9 cellular contexts compared by ENCODE assay signal in the genomic region with DNA sequence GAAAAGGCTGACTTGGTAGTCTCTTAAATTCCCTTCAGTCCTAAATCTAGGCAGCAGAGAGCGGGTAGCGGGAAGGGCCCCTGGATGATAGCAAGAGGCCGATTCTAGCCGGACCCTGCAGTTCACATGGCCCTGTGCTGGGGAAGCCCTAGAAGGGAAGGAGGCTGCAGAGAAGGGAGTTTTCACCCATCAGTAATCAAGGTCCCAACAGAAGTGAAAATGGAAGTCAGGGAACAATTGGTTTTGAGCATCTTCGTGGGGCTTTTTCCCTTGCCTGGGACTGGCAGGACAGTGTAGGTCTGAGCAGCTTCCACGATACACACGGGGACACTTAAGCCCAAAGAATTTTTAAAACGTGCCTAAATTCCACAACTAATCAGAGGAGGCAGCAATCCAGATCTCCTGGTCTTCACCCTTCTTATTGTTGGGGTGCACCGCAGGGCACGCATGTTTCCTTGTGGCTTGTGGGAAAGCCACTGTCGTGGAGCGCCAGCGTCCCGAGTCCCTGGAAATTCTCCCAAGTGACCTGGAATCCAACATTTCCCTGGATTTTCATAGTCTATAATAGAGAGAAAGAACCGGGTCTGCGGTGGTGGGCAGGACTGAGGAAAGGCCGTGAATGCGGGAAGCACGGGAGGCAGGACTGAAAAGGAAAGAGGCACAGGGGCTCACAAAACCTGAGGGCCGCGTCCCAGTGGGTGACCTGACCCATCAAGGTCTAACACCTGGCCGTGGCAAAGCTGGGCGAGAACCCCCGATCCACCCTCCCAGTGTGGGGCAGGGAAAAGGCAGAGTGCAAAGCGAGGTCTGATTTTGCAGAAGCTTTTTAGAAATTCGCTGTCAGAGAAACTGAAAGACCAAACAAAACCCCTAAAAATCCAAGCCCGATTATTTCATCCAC. TPM values are rescaled to one million over a fixed set of nuclear protein-coding genes. Genes with fewer than 3 reads are reported as not detected.
DNase-seq lines count a peak whose midpoint lies in the region; ATAC-seq and TF ChIP-seq lines count a peak whose summit lies in the region.
"Had no signal": no experiment of that assay in that cellular context is flagged by ENCODE, and none has a peak within 500 bp of the region (broad histone marks: within the 10 kb centered on the region; RNA-seq: fewer than 3 reads in every experiment).

No MANE protein-coding gene starts in this region.

- peaks cover 4% of the 10 kb centered on the region for H3K27me3 ChIP-seq in CD4-positive, alpha-beta memory T cell (ENCODE audit: insufficient read depth, low read length)
- H3K27me3 ChIP-seq in ectodermal cell (ENCODE audit: control insufficient read depth, insufficient read depth, low read length, poor library complexity, severe bottlenecking), result peaks cover 74% of the 10 kb centered on the region
- peaks cover 32% of the 10 kb centered on the region for H3K27me3 ChIP-seq in neural cell (ENCODE audit: insufficient read depth, low read depth, low read length)

- BruUV-seq in OCI-LY7 (replicated peaks; lab: Mats Ljungman, UMichigan), result no TSS peak

- H3K36me3 Mint-ChIP-seq in CD4-positive, alpha-beta memory T cell, result peaks cover 0 to 6% of the 10 kb centered on the region in 2 donors

- H3K27ac ChIP-seq in CD4-positive, alpha-beta memory T cell (ENCODE audit: low read depth, low read length), result no peak overlapping the region
- no peak overlapping the region for H3K27ac ChIP-seq in OCI-LY7 (ENCODE audit: low read depth, low read length, poor library complexity, severe bottlenecking)
- no peak overlapping the region for H3K27ac ChIP-seq in ectodermal cell (ENCODE audit: insufficient read depth, low read depth, low read length, poor library complexity, severe bottlenecking)
- H3K27ac ChIP-seq in neural cell (ENCODE audit: low read length), result no peak overlapping the region
- H3K27ac ChIP-seq: neutrophil had no signal

- peak overlapping the region; percentile 17 to 52 for H3K4me3 ChIP-seq in CD4-positive, alpha-beta memory T cell (ENCODE audit: low read length in 2 of 2)
- H3K4me3 ChIP-seq in OCI-LY7 (ENCODE audit: low read depth, low read length, poor library complexity, severe bottlenecking), result peak overlapping the region; percentile 71
- peak overlapping the region; percentile 42 for H3K4me3 ChIP-seq in ectodermal cell (ENCODE audit: insufficient read depth, low read depth, low read length)
- peak overlapping the region; percentile 65 for H3K4me3 ChIP-seq in neural cell (ENCODE audit: low read length)

- peaks cover 12% of the 10 kb centered on the region for H3K4me1 ChIP-seq in CD4-positive, alpha-beta memory T cell (ENCODE audit: insufficient read depth, low read length)
- H3K4me1 ChIP-seq in OCI-LY7 (ENCODE audit: insufficient read depth, low read length, poor library complexity, severe bottlenecking) (peaks cover 14% of the 10 kb centered on the region), ectodermal cell (ENCODE audit: control insufficient read depth, insufficient read depth, low read length) (peaks cover 20% of the 10 kb centered on the region)

- DNase-seq in CD4-positive, alpha-beta memory T cell, result peak in 1 of 5 donors; percentile 8
- no peak for DNase-seq in OCI-LY7 (ENCODE audit: low spot score)

- H4K20me1 ChIP-seq in OCI-LY7 (ENCODE audit: insufficient read depth, low read length), result no peaks in the 10 kb centered on the region
- H4K20me1 ChIP-seq in neural cell (ENCODE audit: insufficient read depth), result no peaks in the 10 kb centered on the region

- TF ChIP-seq EP300 in neural cell (conservative IDR thresholded peaks at IDR 0.05; ENCODE audit: poor library complexity, severe bottlenecking), result no peak

- TF ChIP-seq CTCF in OCI-LY7 (conservative IDR thresholded peaks at IDR 0.05; ENCODE audit: low read length) (no peak), neural cell (IDR thresholded peaks at IDR 0.05; ENCODE audit: poor library complexity, severe bottlenecking) (no peak)

- WGBS in ectodermal cell, 2 experiments, result 18 to 19% methylated on average over 26 to 27 of the region's 27 CpGs

- no peaks in the 10 kb centered on the region for H3K9me3 ChIP-seq in CD4-positive, alpha-beta memory T cell (ENCODE audit: control insufficient read depth in 1 of 2, low read length in 2 of 2)
- H3K9me3 ChIP-seq in OCI-LY7 (ENCODE audit: low read length) (no peaks in the 10 kb centered on the region), ectodermal cell (ENCODE audit: control insufficient read depth, low read length) (no peaks in the 10 kb centered on the region), neural cell (ENCODE audit: low read length) (no peaks in the 10 kb centered on the region)
- H3K9me3 ChIP-seq: neutrophil had no signal

- POLR2A ChIA-PET in CD4-positive, alpha-beta memory T cell (lab: Charles Lee; ENCODE audit: partially characterized antibody), result no interaction called here
- POLR2A ChIA-PET in OCI-LY7 (lab: Charles Lee), result no interaction called here

- no peaks in the 10 kb centered on the region for H3K9me3 Mint-ChIP-seq in CD4-positive, alpha-beta memory T cell

- H3K4me1 Mint-ChIP-seq in CD4-positive, alpha-beta memory T cell, result peaks cover 8 to 14% (median 12%) of the 10 kb centered on the region in 4 donors

- CTCF ChIA-PET in CD4-positive, alpha-beta memory T cell (lab: Charles Lee; ENCODE audit: partially characterized antibody), result interaction anchor here (1.0 kb wide), 1 partner anchor 94 kb away, joined by 3 read pairs; no protein-coding TSS in a partner anchor
- CTCF ChIA-PET in OCI-LY7 (lab: Charles Lee; ENCODE audit: unreplicated experiment), result no interaction called here

- TF ChIP-seq RAD21 in neural cell (conservative IDR thresholded peaks at IDR 0.05), result no peak

- H3K27ac Mint-ChIP-seq in CD4-positive, alpha-beta memory T cell, result peak overlapping the region in 6 of 7 donors; percentile 26 to 78 (median 55)

- H3K79me2 ChIP-seq in OCI-LY7 (ENCODE audit: insufficient read depth, low read depth, low read length), result no peaks in the 10 kb centered on the region
- H3K79me2 ChIP-seq in neural cell (replicated peaks; ENCODE audit: insufficient read depth, low read length), result no peaks in the 10 kb centered on the region

- ATAC-seq in esophagus mucosa (no peak), GM19467 (IDR thresholded peaks at IDR 0.05; ENCODE audit: unreplicated experiment) (no peak), GM18505 (IDR thresholded peaks at IDR 0.05; ENCODE audit: unreplicated experiment) (no peak), HG03354 (IDR thresholded peaks at IDR 0.05; ENCODE audit: poor library complexity, severe bottlenecking, unreplicated experiment) (no peak)

- H3K4me3 Mint-ChIP-seq in CD4-positive, alpha-beta memory T cell, result peak overlapping the region; percentile 84 to 91 (median 88)

- H3K4me2 ChIP-seq in OCI-LY7 (ENCODE audit: low read length) (peak overlapping the region; percentile 88), neural cell (ENCODE audit: low read length) (no peak overlapping the region)

- H3K27me3 Mint-ChIP-seq in CD4-positive, alpha-beta memory T cell, result peaks cover 22 to 25% of the 10 kb centered on the region in 2 donors

- no peaks in the 10 kb centered on the region for H3K36me3 ChIP-seq in CD4-positive, alpha-beta memory T cell (ENCODE audit: insufficient read depth, low read length)
- H3K36me3 ChIP-seq in OCI-LY7 (ENCODE audit: insufficient read depth, low read length), result no peaks in the 10 kb centered on the region
- no peaks in the 10 kb centered on the region for H3K36me3 ChIP-seq in ectodermal cell (ENCODE audit: control insufficient read depth, insufficient read depth, low read length)
- H3K36me3 ChIP-seq in neural cell (ENCODE audit: insufficient read depth, low read length), result no peaks in the 10 kb centered on the region
- H3K36me3 ChIP-seq: neutrophil had no signal

- H2AFZ ChIP-seq in OCI-LY7 (ENCODE audit: low read length) (peak overlapping the region; percentile 97), neural cell (ENCODE audit: low read depth, low read length) (no peak overlapping the region)

- intact Hi-C loops in CD4-positive, alpha-beta memory T cell (cut with micrococcal nuclease), result no loop called here
- intact Hi-C loops in OCI-LY7 (cut with micrococcal nuclease; ENCODE audit: unreplicated experiment), result loop anchor here (2.0 kb wide), 1 partner anchor 481 kb away; the partner anchor contains the start of gene NECTIN1

- H3K9me2 ChIP-seq in OCI-LY7 (ENCODE audit: insufficient read depth, low read length), result no peaks in the 10 kb centered on the region
- no peaks in the 10 kb centered on the region for H3K9me2 ChIP-seq in neural cell (ENCODE audit: insufficient read depth, low read length)

- no peak overlapping the region for H3K9ac ChIP-seq in neural cell (ENCODE audit: low read length)

- H3F3A ChIP-seq in neural cell (ENCODE audit: insufficient read depth, low read length, poor library complexity, severe bottlenecking), result no peaks in the 10 kb centered on the region

- no peak for TF ChIP-seq POLR2A in GM18505 (IDR thresholded peaks at IDR 0.05; ENCODE audit: borderline replicate concordance, extremely low read depth, insufficient read depth, insufficient read length)

TF ChIP-seq in neural cell, 6 proteins besides CTCF, POLR2A, EP300 and RAD21 (continues in another document):
- TF ChIP-seq MXI1 (conservative IDR thresholded peaks at IDR 0.05; ENCODE audit: poor library complexity, severe bottlenecking) (no peak), EZH2 (IDR thresholded peaks at IDR 0.05; ENCODE audit: borderline replicate concordance, insufficient read depth, low read length, poor library complexity, severe bottlenecking) (no peak)

RNA-seq across cellular contexts. Expression of gene OAF, which starts 0.8 kb away (rescaled TPM):
- 1 to 10 TPM; 1.3 to 1.5 TPM for total RNA-seq in CD4-positive, alpha-beta memory T cell
- 1 to 10 TPM; 1.8 to 2.6 TPM for polyA plus RNA-seq in CD4-positive, alpha-beta memory T cell
- total RNA-seq in OCI-LY7 (2014; rRNA removed; shearing (Covaris generic)), result 1.9 and 3.4 TPM in 2 replicates
- total RNA-seq in OCI-LY7 (2022) (3.1 and 3.8 TPM in 2 replicates), esophagus mucosa (9.0 TPM)
- polyA plus RNA-seq in ectodermal cell (2013, experiment 1 of 4), result 4.1 TPM
- 3.5 TPM for polyA plus RNA-seq in ectodermal cell (2013, experiment 2 of 4)
- polyA plus RNA-seq in ectodermal cell (2013, experiment 3 of 4), result 3.0 TPM
- 4.5 TPM for polyA plus RNA-seq in ectodermal cell (2013, experiment 4 of 4)
- 0.14 and 0.97 TPM in 2 replicates for polyA plus RNA-seq in neural cell
- not detected in 2 replicates for polyA minus RNA-seq in neural cell

RNA-seq across cellular contexts. Expression of gene POU2F3, which starts 29.9 kb away (rescaled TPM):
- total RNA-seq in CD4-positive, alpha-beta memory T cell, result not detected
- not detected for polyA plus RNA-seq in CD4-positive, alpha-beta memory T cell
- total RNA-seq in OCI-LY7 (2014; rRNA removed; shearing (Covaris generic)), result 0.16 TPM in 1 of 2 replicates, not detected in the other
- total RNA-seq in OCI-LY7 (2022) (not detected in 2 replicates), esophagus mucosa (3.2 TPM)
- polyA plus RNA-seq in ectodermal cell (2013, experiment 1 of 4), result 0.43 TPM
- polyA plus RNA-seq in ectodermal cell (2013, experiment 2 of 4), result 0.57 TPM
- 0.32 TPM for polyA plus RNA-seq in ectodermal cell (2013, experiment 3 of 4)
- polyA plus RNA-seq in ectodermal cell (2013, experiment 4 of 4), result 0.16 TPM
- not detected in 2 replicates for polyA plus RNA-seq in neural cell
- polyA minus RNA-seq in neural cell, result not detected in 2 replicates
